8 cellular contexts compared by ENCODE assay signal in the genomic region with DNA sequence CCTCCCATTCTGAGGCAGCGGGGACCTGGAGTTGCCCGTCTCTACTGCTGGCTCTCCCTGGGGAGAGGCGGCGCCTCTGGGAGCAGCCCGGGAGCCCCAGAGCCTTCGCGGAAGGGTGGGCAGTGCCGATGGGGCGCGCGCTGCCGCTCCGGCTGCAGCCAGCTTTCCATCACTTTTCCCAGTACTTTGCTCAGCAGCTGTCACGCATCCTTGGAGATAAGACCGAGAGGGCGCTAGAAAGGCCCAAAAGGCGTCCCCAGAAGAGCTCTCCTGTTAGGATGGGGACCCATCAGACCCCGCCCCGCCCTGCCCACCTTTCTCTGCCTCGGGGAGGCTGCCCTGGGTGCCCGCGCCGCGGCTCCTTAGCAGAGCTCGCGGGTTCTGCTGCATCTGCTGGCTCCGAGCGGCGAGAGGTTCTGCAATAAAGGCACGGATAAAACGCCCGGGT. TPM values are rescaled to one million over a fixed set of nuclear protein-coding genes. Genes with fewer than 3 reads are reported as not detected.
DNase-seq lines count a peak whose midpoint lies in the region; ATAC-seq and TF ChIP-seq lines count a peak whose summit lies in the region.

No MANE protein-coding gene starts in this region.

- H4K20me1 ChIP-seq in fibroblast of lung (ENCODE audit: control insufficient read depth, extremely low read depth, insufficient read depth, low read length), result no peaks in the 10 kb centered on the region

- H3K4me3 ChIP-seq in fibroblast of lung (replicated peaks in 1 of 4; ENCODE audit: control extremely low read depth in 1 of 4, insufficient read depth in 1 of 4, low read depth in 3 of 4, low read length in 4 of 4), result peak overlapping the region; percentile 27 to 55 (median 40)

- H3K4me1 ChIP-seq in fibroblast of lung (ENCODE audit: control insufficient read depth, extremely low read depth, insufficient read depth, low read length), result no peaks in the 10 kb centered on the region

- H3K36me3 Mint-ChIP-seq in activated CD4-positive, alpha-beta T cell treated with anti-CD3 and anti-CD28 coated beads, Interleukin-2, amount 10 ng/mL, durations not matched to agents 7 days and 5 days (ENCODE audit: low read depth), result no peaks in the 10 kb centered on the region
- no peaks in the 10 kb centered on the region for H3K36me3 Mint-ChIP-seq in nephron progenitor cell (ENCODE audit: low read depth)

- no peak overlapping the region for H3K27ac Mint-ChIP-seq in activated CD4-positive, alpha-beta T cell treated with anti-CD3 and anti-CD28 coated beads, Interleukin-2, amount 10 ng/mL, durations not matched to agents 7 days and 5 days
- H3K27ac Mint-ChIP-seq in nephron progenitor cell, result no peak overlapping the region

- ATAC-seq in HG03175 (IDR thresholded peaks at IDR 0.05; ENCODE audit: unreplicated experiment), result peak; percentile 9
- no peak for ATAC-seq in GM19463 (IDR thresholded peaks at IDR 0.05; ENCODE audit: unreplicated experiment)

- H3K36me3 ChIP-seq in fibroblast of lung (ENCODE audit: control insufficient read depth, insufficient read depth, low read length), result no peaks in the 10 kb centered on the region

- no peaks in the 10 kb centered on the region for H3K9me3 ChIP-seq in fibroblast of lung (ENCODE audit: control insufficient read depth, insufficient read depth, low read depth, low read length)

- H3K27me3 ChIP-seq in fibroblast of lung (ENCODE audit: control insufficient read depth, insufficient read depth, low read length), result peaks cover 9% of the 10 kb centered on the region

- CTCF ChIA-PET in activated CD4-positive, alpha-beta T cell treated with anti-CD3 and anti-CD28 coated beads, Interleukin-2, amount 10 ng/mL, durations not matched to agents 7 days and 5 days (lab: Charles Lee), result interaction anchor here (0.9 to 2.1 kb wide), 5 partner anchors 16 to 724 kb away, joined by 3 to 12 read pairs (median 4); no protein-coding TSS in a partner anchor

- H3K4me2 ChIP-seq in fibroblast of lung (ENCODE audit: extremely low read depth, insufficient read depth, low read length), result peak overlapping the region; percentile 82

- peak overlapping the region; percentile 21 for H2AFZ ChIP-seq in fibroblast of lung (ENCODE audit: low read length)

- DNase-seq in COR-L47 (lab: John Stamatoyannopoulos, UW) (peak; percentile 44), fibroblast of lung (ENCODE audit: low read depth in 2 of 2) (peak; percentile 6 to 12), nephron progenitor cell (peak; percentile 36), mucosa of gallbladder (ENCODE audit: low spot score) (no peak), Kasumi-1 (lab: John Stamatoyannopoulos, UW) (no peak)
- no peak for DNase-seq in activated CD4-positive, alpha-beta T cell treated with anti-CD3 and anti-CD28 coated beads, Interleukin-2, amount 10 ng/mL, durations not matched to agents 7 days and 5 days

- H3K27ac ChIP-seq in fibroblast of lung (ENCODE audit: insufficient read depth, low read length), result no peak overlapping the region

- no peak for TF ChIP-seq CTCF in fibroblast of lung (conservative IDR thresholded peaks at IDR 0.05 in 1 of 2, IDR thresholded peaks at IDR 0.05 in 1 of 2; ENCODE audit: low read depth in 1 of 2, low read length in 2 of 2)
- no peak for TF ChIP-seq CTCF in nephron progenitor cell (IDR thresholded peaks at IDR 0.05)

- peak overlapping the region; percentile 58 for H3K4me3 Mint-ChIP-seq in activated CD4-positive, alpha-beta T cell treated with anti-CD3 and anti-CD28 coated beads, Interleukin-2, amount 10 ng/mL, durations not matched to agents 7 days and 5 days
- peak overlapping the region; percentile 79 for H3K4me3 Mint-ChIP-seq in nephron progenitor cell

- H3K9ac ChIP-seq in fibroblast of lung (ENCODE audit: insufficient read depth, low read length), result peak overlapping the region; percentile 34

- H3K9me3 Mint-ChIP-seq in activated CD4-positive, alpha-beta T cell treated with anti-CD3 and anti-CD28 coated beads, Interleukin-2, amount 10 ng/mL, durations not matched to agents 7 days and 5 days, result no peaks in the 10 kb centered on the region
- H3K9me3 Mint-ChIP-seq in nephron progenitor cell, result no peaks in the 10 kb centered on the region

- POLR2A ChIA-PET in activated CD4-positive, alpha-beta T cell treated with anti-CD3 and anti-CD28 coated beads, Interleukin-2, amount 10 ng/mL, durations not matched to agents 7 days and 5 days (lab: Charles Lee), result no interaction called here

- no peaks in the 10 kb centered on the region for H3K79me2 ChIP-seq in fibroblast of lung (ENCODE audit: control insufficient read depth, insufficient read depth, low read length)

- H3K4me1 Mint-ChIP-seq in activated CD4-positive, alpha-beta T cell treated with anti-CD3 and anti-CD28 coated beads, Interleukin-2, amount 10 ng/mL, durations not matched to agents 7 days and 5 days, result peaks cover 9% of the 10 kb centered on the region
- no peaks in the 10 kb centered on the region for H3K4me1 Mint-ChIP-seq in nephron progenitor cell

- peaks cover 66% of the 10 kb centered on the region for H3K27me3 Mint-ChIP-seq in activated CD4-positive, alpha-beta T cell treated with anti-CD3 and anti-CD28 coated beads, Interleukin-2, amount 10 ng/mL, durations not matched to agents 7 days and 5 days
- H3K27me3 Mint-ChIP-seq in nephron progenitor cell (ENCODE audit: low read depth, poor library complexity), result peaks cover 56% of the 10 kb centered on the region

RNA-seq across cellular contexts. Expression of a gene that starts 0.5 kb away (rescaled TPM):
- total RNA-seq in activated CD4-positive, alpha-beta T cell treated with anti-CD3 and anti-CD28 coated beads, Interleukin-2, amount 10 ng/mL, durations not matched to agents 7 days and 5 days, result not detected
- total RNA-seq in fibroblast of lung (0.17 and 0.26 TPM in 2 replicates), mucosa of gallbladder (1.4 TPM)
- 0.08 and 1.5 TPM in 2 replicates for polyA plus RNA-seq in fibroblast of lung
- 0.03 and 1.4 TPM in 2 replicates for polyA plus RNA-seq in fibroblast of lung (2012)
- 0.22 and 8.1 TPM in 2 replicates for polyA minus RNA-seq in fibroblast of lung (ENCODE audit: low replicate concordance)

Comparison
In these comparisons a context has a peak if more than half of its experiments do, and no peak if none do; other contexts are left out.
1. DNase-seq: peak in COR-L47 (single experiment), fibroblast of lung (2 of 2) and nephron progenitor cell (single experiment); none in activated CD4-positive, alpha-beta T cell treated with anti-CD3 and anti-CD28 coated beads, Interleukin-2, amount 10 ng/mL, durations not matched to agents 7 days and 5 days (single experiment), mucosa of gallbladder (single experiment) and Kasumi-1 (0 of 2).